ENCODE assay signal across 1 cellular context in the genomic region with DNA sequence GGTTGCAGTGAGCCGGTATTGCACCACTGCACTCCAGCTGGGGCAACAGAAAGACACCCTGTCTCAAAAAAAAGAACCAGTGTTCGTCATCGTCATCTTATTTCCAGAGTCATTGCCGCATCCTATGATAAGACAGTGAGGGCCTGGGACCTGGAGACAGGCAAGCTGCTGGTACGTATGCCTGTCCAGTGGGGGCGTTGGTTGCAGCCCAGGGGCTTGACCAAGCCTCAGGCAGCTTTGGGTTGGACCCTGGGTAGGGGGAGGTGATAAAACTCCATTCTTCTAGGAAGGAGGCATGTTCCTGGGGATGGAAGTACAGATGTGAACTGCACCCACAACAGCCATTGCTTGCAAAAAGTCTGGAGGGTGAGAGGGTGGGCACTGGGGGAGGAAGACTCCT.
TF ChIP-seq lines count a peak whose summit lies in the region.

No MANE protein-coding gene starts in this region.

TF ChIP-seq in GM23338, 12 proteins besides CTCF, POLR2A, EP300 and RAD21 (continued from another document):
- TF ChIP-seq REST (IDR thresholded peaks at IDR 0.05; ENCODE audit: unreplicated experiment): no peak
- no peak for TF ChIP-seq CREB1 (CRISPR knock-in tag; IDR thresholded peaks at IDR 0.05; ENCODE audit: low read depth)
- TF ChIP-seq STAT1 (IDR thresholded peaks at IDR 0.05; ENCODE audit: unreplicated experiment): no peak
- no peak for TF ChIP-seq POLR2AphosphoS5 (IDR thresholded peaks at IDR 0.05; ENCODE audit: low read depth)
- no peak for TF ChIP-seq EZH2phosphoT487 (IDR thresholded peaks at IDR 0.05; ENCODE audit: unreplicated experiment)
- TF ChIP-seq JUNB (IDR thresholded peaks at IDR 0.05; ENCODE audit: unreplicated experiment): no peak
- TF ChIP-seq NANOG (IDR thresholded peaks at IDR 0.05; ENCODE audit: borderline replicate concordance): no peak
